Comparison of ENCODE assay signal across 23 cellular contexts in the genomic region with DNA sequence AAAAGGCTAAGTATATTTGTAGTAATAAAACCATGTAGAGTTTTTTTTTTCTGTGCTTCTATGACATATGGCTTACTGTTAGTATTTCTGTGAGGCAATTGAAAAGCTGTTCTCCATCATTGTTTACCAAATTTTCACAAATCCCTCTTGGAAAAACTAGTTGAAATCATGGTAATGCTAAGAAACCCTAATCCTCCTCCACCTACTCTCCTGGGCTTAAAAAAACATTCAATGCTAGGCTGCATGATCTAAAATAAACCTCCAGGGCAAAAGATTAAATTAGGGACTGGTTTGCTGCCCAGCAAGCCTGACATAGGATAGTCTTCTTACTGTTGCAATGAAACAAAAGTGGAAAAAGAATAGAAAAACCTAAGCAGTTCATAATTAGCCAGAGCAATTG. TPM values are rescaled to one million over a fixed set of nuclear protein-coding genes. Genes with fewer than 3 reads are reported as not detected.
DNase-seq lines count a peak whose midpoint lies in the region; ATAC-seq and TF ChIP-seq lines count a peak whose summit lies in the region.
"Had no signal": no experiment of that assay in that cellular context is flagged by ENCODE, and none has a peak within 500 bp of the region (broad histone marks: within the 10 kb centered on the region; RNA-seq: fewer than 3 reads in every experiment).

No MANE protein-coding gene starts in this region.

- H3K4me3 ChIP-seq in left lung (no peak overlapping the region), stomach smooth muscle (ENCODE audit: low read length in 2 of 2) (no peak overlapping the region), lower leg skin (ENCODE audit: low read depth, poor library complexity, severe bottlenecking) (no peak overlapping the region)
- H3K4me3 ChIP-seq: tibial artery had no signal

- no peak for TF ChIP-seq POLR2A in lower leg skin (IDR thresholded peaks at IDR 0.05)

- H3K9me3 ChIP-seq in left lung (no peaks in the 10 kb centered on the region), stomach smooth muscle (ENCODE audit: control insufficient read depth in 2 of 2, low read length in 2 of 2) (no peaks in the 10 kb centered on the region)
- H3K9me3 ChIP-seq: BE2C, tibial artery had no signal

- H3K36me3 ChIP-seq in left lung: no peaks in the 10 kb centered on the region
- H3K36me3 ChIP-seq in stomach smooth muscle (ENCODE audit: control insufficient read depth in 2 of 2, insufficient read depth in 2 of 2, low read length in 2 of 2): no peaks in the 10 kb centered on the region
- H3K36me3 ChIP-seq: BE2C, tibial artery had no signal

- no peak for TF ChIP-seq CTCF in left lung (IDR thresholded peaks at IDR 0.05)
- no peak for TF ChIP-seq CTCF in lower leg skin (IDR thresholded peaks at IDR 0.05)

- H3K27me3 ChIP-seq in left lung (no peaks in the 10 kb centered on the region), stomach smooth muscle (ENCODE audit: control insufficient read depth in 1 of 2, insufficient read depth in 2 of 2, low read length in 2 of 2) (no peaks in the 10 kb centered on the region)
- H3K27me3 ChIP-seq: BE2C, tibial artery had no signal

- H3K9ac ChIP-seq in stomach smooth muscle (ENCODE audit: low read length in 2 of 2): no peak overlapping the region

- H3K4me1 ChIP-seq in left lung: peaks cover 7 to 17% of the 10 kb centered on the region in 2 donors
- peaks cover 36% of the 10 kb centered on the region for H3K4me1 ChIP-seq in stomach smooth muscle (ENCODE audit: control insufficient read depth, insufficient read depth, low read length)
- H3K4me1 ChIP-seq: BE2C had no signal

- H3K27ac ChIP-seq in left lung: no peak overlapping the region
- H3K27ac ChIP-seq in stomach smooth muscle (ENCODE audit: low read length): peak overlapping the region; percentile 65
- H3K27ac ChIP-seq: 22Rv1 had no signal

- intact Hi-C loops in left lung (cut with DNase I): no loop called here
- intact Hi-C loops in left colon (cut with DNase I, micrococcal nuclease): no loop called here
- intact Hi-C loops in lower leg skin (cut with DNase I; ENCODE audit: low total_unique reads): loop anchor here (10.0 kb wide), 1 partner anchor 299 kb away; no protein-coding TSS in a partner anchor

- peak; percentile 14 for ATAC-seq in left lung
- ATAC-seq in left colon: no peak
- ATAC-seq in HG03095 (IDR thresholded peaks at IDR 0.05; ENCODE audit: unreplicated experiment): no peak
- ATAC-seq: activated naive CD8-positive, alpha-beta T cell treated with anti-CD3 and anti-CD28 coated beads, Interleukin-2, amount 50 U/mL, for 24 hours; right cardiac atrium; stimulated activated memory B cell treated with anti-CD40 and anti-IgM and Interleukin-4, amounts not matched to agents 10 μg/mL and 1 μg/mL and 100 μg/mL, for 72 hours had no signal

- DNase-seq in DMS 273 (lab: John Stamatoyannopoulos, UW; ENCODE audit: unreplicated experiment) (peak; percentile 23), DMS 273 treated with DMSO at 0.1 percent for 48 hours (lab: John Stamatoyannopoulos, UW) (no peak), RPMI7951 (ENCODE audit: low read depth) (peak; percentile 13), left lung (no peak), left colon (no peak), lower leg skin (ENCODE audit: low spot score in 2 of 2) (no peak)
- DNase-seq: activated CD4-positive, alpha-beta T cell treated with anti-CD3 and anti-CD28 coated beads, Interleukin-2, amount 10 ng/mL, durations not matched to agents 7 days and 5 days; activated CD8-positive, alpha-beta memory T cell treated with anti-CD3 and anti-CD28 coated beads, Interleukin-2, amount 50 U/mL, for 48 hours; activated effector memory CD4-positive, alpha-beta T cell treated with Interleukin-2 at 50 U/mL for 16 hours; activated naive CD8-positive, alpha-beta T cell treated with anti-CD3 and anti-CD28 coated beads, Interleukin-2, amount 50 U/mL, for 24 hours; BE2C; dermis blood vessel endothelial cell; HCEC 1CT; KBM-7; MV-4-11; NCI-H1930; NCI-H446 treated with DMSO at 0.1 percent for 48 hours; right cardiac atrium; tibial artery had no signal

RNA-seq across cellular contexts. Expression of gene C1orf52, which starts 16.1 kb away (rescaled TPM):
- 16.2 and 22.5 TPM in 2 replicates for total RNA-seq in RPMI7951 (2014; rRNA removed; shearing (Covaris generic))
- total RNA-seq in left lung: 10 to 100 TPM; 18.0 to 22.1 TPM
- 10 to 100 TPM; 17.4 to 20.3 TPM for total RNA-seq in left colon
- 10 to 100 TPM; 12.4 to 27.0 (median 20.5) TPM for total RNA-seq in lower leg skin

RNA-seq across cellular contexts. Expression of gene BCL10, which starts 33.1 kb away (rescaled TPM):
- total RNA-seq in RPMI7951 (2014; rRNA removed; shearing (Covaris generic)): 31.9 and 34.1 TPM in 2 replicates
- total RNA-seq in left lung: 10 to 100 TPM; 25.0 to 31.6 TPM
- 100 to 1,000 TPM; 108 to 115 TPM for total RNA-seq in left colon
- 10 to 100 TPM; 17.8 to 34.4 (median 22.2) TPM for total RNA-seq in lower leg skin

RNA-seq across cellular contexts. Expression of gene SYDE2, which starts 42.5 kb away (rescaled TPM):
- 0.78 and 1.2 TPM in 2 replicates for total RNA-seq in RPMI7951 (2014; rRNA removed; shearing (Covaris generic))
- 10 to 100 TPM; 12.8 to 18.2 TPM for total RNA-seq in left lung
- 10 to 100 TPM in 1 of 2 donors, 1 to 10 TPM in 1; 7.2 to 10.9 TPM for total RNA-seq in left colon
- total RNA-seq in lower leg skin: 10 to 100 TPM in 2 of 4 donors, 1 to 10 TPM in 2; 8.6 to 12.5 (median 10.4) TPM

Comparison
In these comparisons a context has a peak if more than half of its experiments do, and no peak if none do; other contexts are left out.
1. DNase-seq: peak in DMS 273 (single experiment) and RPMI7951 (single experiment); none in DMS 273 treated with DMSO at 0.1 percent for 48 hours (single experiment), left lung (0 of 2), left colon (0 of 2) and lower leg skin (0 of 2).